Comparison of ENCODE assay signal across 14 cellular contexts in the genomic region with DNA sequence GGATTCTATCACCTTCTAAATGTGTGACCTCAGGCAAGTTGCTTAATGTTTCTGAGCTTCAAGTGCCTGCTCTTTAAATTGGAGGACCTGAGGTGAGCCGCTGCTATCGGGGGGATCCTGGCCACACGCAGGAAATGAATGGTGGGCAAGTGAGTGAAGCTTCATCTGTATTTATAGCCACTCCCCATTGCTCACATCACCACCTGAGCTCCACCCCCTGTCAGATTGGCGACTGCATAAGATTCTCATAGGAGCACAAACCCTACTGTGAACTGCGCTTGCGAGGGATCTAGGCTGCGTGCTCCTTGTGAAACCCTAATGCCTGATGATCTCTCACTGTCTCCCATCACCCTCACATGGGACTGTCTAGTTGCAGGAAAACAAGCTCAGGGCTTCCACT.
DNase-seq lines count a peak whose midpoint lies in the region; ATAC-seq and FAIRE-seq lines count a peak whose summit lies in the region.
"Had no signal": no experiment of that assay in that cellular context is flagged by ENCODE, and none has a peak within 500 bp of the region (broad histone marks: within the 10 kb centered on the region; RNA-seq: fewer than 3 reads in every experiment).

No MANE protein-coding gene starts in this region.

- no peak overlapping the region for H3K9ac ChIP-seq in mesenchymal stem cell (ENCODE audit: low read length)

- H3K27me3 ChIP-seq in mesenchymal stem cell (ENCODE audit: control insufficient read depth in 1 of 2, insufficient read depth in 1 of 2, low read length in 2 of 2): peaks cover 0 to 57% of the 10 kb centered on the region in 2 experiments

- H3K36me3 ChIP-seq in mesenchymal stem cell (ENCODE audit: control insufficient read depth in 1 of 2, insufficient read depth in 2 of 2, low read depth in 1 of 2, low read length in 2 of 2): no peaks in the 10 kb centered on the region
- H3K36me3 ChIP-seq: heart right ventricle, tibial artery had no signal

- no peak overlapping the region for H4K8ac ChIP-seq in mesenchymal stem cell (ENCODE audit: low read length)

- no peak overlapping the region for H3K4me2 ChIP-seq in mesenchymal stem cell (ENCODE audit: low read length, poor library complexity, severe bottlenecking)

- no peak overlapping the region for H3K4ac ChIP-seq in mesenchymal stem cell (ENCODE audit: low read depth in 1 of 2, low read length in 2 of 2)

- no peak overlapping the region for H2BK5ac ChIP-seq in mesenchymal stem cell (ENCODE audit: low read depth, low read length, poor library complexity, severe bottlenecking)

- no peak overlapping the region for H3K27ac ChIP-seq in mesenchymal stem cell (ENCODE audit: low read length, poor library complexity, severe bottlenecking)
- H3K27ac ChIP-seq: coronary artery, heart right ventricle, tibial artery had no signal

- peaks cover 0 to 2% of the 10 kb centered on the region in 2 donors for H3K9me3 Mint-ChIP-seq in activated T-cell treated with anti-CD3 and anti-CD28 coated beads, Interleukin-2, amount 50 U/mL, for 72 hours
- H3K9me3 Mint-ChIP-seq: CD4-positive, alpha-beta T cell had no signal

- H3K4me1 Mint-ChIP-seq in activated T-cell treated with anti-CD3 and anti-CD28 coated beads, Interleukin-2, amount 50 U/mL, for 72 hours (ENCODE audit: low read depth): peaks cover 83% of the 10 kb centered on the region

- no peak overlapping the region for H3K4me3 ChIP-seq in mesenchymal stem cell (ENCODE audit: insufficient read depth in 1 of 2, low read depth in 1 of 2, low read length in 2 of 2)
- H3K4me3 ChIP-seq: coronary artery, heart right ventricle, tibial artery had no signal

- no peaks in the 10 kb centered on the region for H3K9me3 ChIP-seq in mesenchymal stem cell (ENCODE audit: control insufficient read depth, low read length)
- H3K9me3 ChIP-seq: heart right ventricle, tibial artery had no signal

- peak overlapping the region; percentile 20 for H2AK5ac ChIP-seq in mesenchymal stem cell (ENCODE audit: low read length, severe bottlenecking)

- H3K36me3 Mint-ChIP-seq in activated T-cell treated with anti-CD3 and anti-CD28 coated beads, Interleukin-2, amount 50 U/mL, for 72 hours (ENCODE audit: insufficient read depth in 2 of 2): peaks cover 0 to 5% of the 10 kb centered on the region in 2 donors

- no peak overlapping the region for H3K18ac ChIP-seq in mesenchymal stem cell (ENCODE audit: low read depth in 1 of 2, low read length in 2 of 2)

- no peak overlapping the region for H2BK15ac ChIP-seq in mesenchymal stem cell (ENCODE audit: low read depth, poor library complexity, severe bottlenecking)

- WGBS in mesenchymal stem cell: 75% methylated on average over 6 of the region's 7 CpGs

- H3K23ac ChIP-seq in mesenchymal stem cell (ENCODE audit: low read length in 2 of 2): no peak overlapping the region

- peak overlapping the region; percentile 44 to 48 for H3K4me3 Mint-ChIP-seq in activated T-cell treated with anti-CD3 and anti-CD28 coated beads, Interleukin-2, amount 50 U/mL, for 72 hours

- no peak overlapping the region for H3K14ac ChIP-seq in mesenchymal stem cell (ENCODE audit: low read length in 2 of 2)

- no peak overlapping the region for H4K91ac ChIP-seq in mesenchymal stem cell (ENCODE audit: low read length)

- no peak overlapping the region for H3K27ac Mint-ChIP-seq in activated T-cell treated with anti-CD3 and anti-CD28 coated beads, Interleukin-2, amount 50 U/mL, for 72 hours

- DNase-seq in GM18507 (ENCODE audit: extremely low spot score, insufficient read length, low read depth) (no peak), NCI-H82 treated with DMSO at 0.1 percent for 48 hours (lab: John Stamatoyannopoulos, UW; ENCODE audit: unreplicated experiment) (peak; percentile 21), mesenchymal stem cell (no peak), NCI-H1930 (lab: John Stamatoyannopoulos, UW) (no peak), NCI-H2029 (lab: John Stamatoyannopoulos, UW) (no peak)
- peak; percentile 23 to 55 for DNase-seq in activated T-cell treated with anti-CD3 and anti-CD28 coated beads, Interleukin-2, amount 50 U/mL, for 72 hours
- DNase-seq: aorta, heart right ventricle, left cardiac atrium, NCI-H748 treated with DMSO at 0.1 percent for 48 hours, tibial artery had no signal

- H3K27me3 Mint-ChIP-seq in activated T-cell treated with anti-CD3 and anti-CD28 coated beads, Interleukin-2, amount 50 U/mL, for 72 hours (ENCODE audit: low read depth): peaks cover 15% of the 10 kb centered on the region
- H3K27me3 Mint-ChIP-seq: CD4-positive, alpha-beta T cell had no signal

- H2BK120ac ChIP-seq in mesenchymal stem cell (ENCODE audit: low read depth, low read length): no peak overlapping the region

- H3K4me1 ChIP-seq in mesenchymal stem cell (ENCODE audit: control insufficient read depth, insufficient read depth, low read depth, low read length): peaks cover 38% of the 10 kb centered on the region

- peak; percentile 82 for FAIRE-seq in GM18507 (lab: Jason Lieb, UNC)

- H2BK12ac ChIP-seq in mesenchymal stem cell (ENCODE audit: low read length in 2 of 2): no peak overlapping the region

- no peak overlapping the region for H2AFZ ChIP-seq in mesenchymal stem cell (ENCODE audit: low read depth, low read length)

- no peak for ATAC-seq in activated T-cell treated with anti-CD3 and anti-CD28 coated beads, Interleukin-2, amount 50 U/mL, for 72 hours (replicated peaks in 1 of 2)
- ATAC-seq in HG02588 (IDR thresholded peaks at IDR 0.05; ENCODE audit: unreplicated experiment): no peak
- ATAC-seq: heart right ventricle, left cardiac atrium had no signal

- H3K79me1 ChIP-seq in mesenchymal stem cell (replicated peaks; ENCODE audit: low read length, poor library complexity, severe bottlenecking): no peaks in the 10 kb centered on the region

Comparison
In these comparisons a context has a peak if more than half of its experiments do, and no peak if none do; other contexts are left out.
1. DNase-seq: peak in NCI-H82 treated with DMSO at 0.1 percent for 48 hours (single experiment) and activated T-cell treated with anti-CD3 and anti-CD28 coated beads, Interleukin-2, amount 50 U/mL, for 72 hours (2 of 2); none in GM18507 (single experiment), mesenchymal stem cell (single experiment), NCI-H1930 (0 of 2) and NCI-H2029 (single experiment).